In the genomic region with DNA sequence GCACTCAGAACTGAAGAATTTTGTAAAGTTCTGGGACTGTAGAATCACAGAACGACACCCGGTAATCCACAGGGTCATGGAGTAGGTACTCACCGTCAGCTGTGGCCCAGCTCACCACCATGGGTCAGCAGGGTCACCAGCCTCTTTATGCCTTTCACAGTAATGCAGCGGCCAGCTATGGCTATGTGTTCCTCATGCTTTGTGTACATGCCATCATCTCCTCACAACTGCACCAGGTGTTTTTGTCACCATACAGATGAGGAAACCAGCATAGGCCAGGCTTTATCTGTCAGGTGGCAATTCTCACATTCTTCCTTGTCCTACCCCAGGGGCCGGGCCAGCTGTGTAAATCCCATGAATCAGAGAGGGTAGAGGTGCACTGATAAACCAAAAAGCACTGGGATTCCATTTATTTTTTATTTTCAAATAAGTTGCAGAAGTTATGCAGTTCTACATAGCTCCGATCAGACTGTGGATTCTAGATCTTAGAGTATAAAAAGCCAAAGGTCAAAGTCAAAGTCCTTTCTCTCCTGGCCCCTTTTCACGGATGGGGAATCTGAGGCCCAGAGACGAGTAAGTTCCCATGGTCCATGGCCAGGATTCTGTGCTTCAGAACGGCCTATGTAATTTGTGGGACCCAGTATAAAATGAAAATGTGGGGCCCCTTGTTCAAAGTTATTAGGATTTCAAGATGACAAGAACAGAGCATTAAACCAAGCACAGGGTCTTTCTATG, we compare ENCODE assay signal across 1 cellular context.
TF ChIP-seq lines count a peak whose summit lies in the region.

No MANE protein-coding gene starts in this region.

TF ChIP-seq in H1, 55 proteins besides CTCF, POLR2A, EP300 and RAD21:
- TF ChIP-seq BCL11A (IDR thresholded peaks at IDR 0.05; ENCODE audit: low read depth in 2 of 2, low read length in 2 of 2) = no peak
- TF ChIP-seq POU5F1 (IDR thresholded peaks at IDR 0.05; ENCODE audit: low read depth, low read length) = no peak
- TF ChIP-seq NANOG (IDR thresholded peaks at IDR 0.05; ENCODE audit: insufficient read depth, low read depth, low read length, poor library complexity, severe bottlenecking) = no peak
- no peak for TF ChIP-seq CBX8 (IDR thresholded peaks at IDR 0.05; ENCODE audit: borderline replicate concordance, low read depth, low read length)
- TF ChIP-seq TAF7 (optimal IDR thresholded peaks at IDR 0.05; ENCODE audit: borderline replicate concordance, low read depth, low read length) = no peak
- no peak for TF ChIP-seq USF2 (IDR thresholded peaks at IDR 0.05; ENCODE audit: low read length)
- no peak for TF ChIP-seq BRCA1 (IDR thresholded peaks at IDR 0.05; ENCODE audit: low read depth, low read length)
- TF ChIP-seq JUND (IDR thresholded peaks at IDR 0.05; ENCODE audit: low read length) = no peak
- no peak for TF ChIP-seq CTBP2 (IDR thresholded peaks at IDR 0.05; ENCODE audit: borderline replicate concordance, insufficient read depth, insufficient read length, low read length)
- TF ChIP-seq SP1 (IDR thresholded peaks at IDR 0.05; ENCODE audit: low read depth, low read length) = no peak
- TF ChIP-seq CHD1 (IDR thresholded peaks at IDR 0.05; ENCODE audit: low read depth, low read length) = no peak
- TF ChIP-seq TCF12 (IDR thresholded peaks at IDR 0.05; ENCODE audit: low read depth, low read length) = no peak
- TF ChIP-seq EGR1 (IDR thresholded peaks at IDR 0.05; ENCODE audit: borderline replicate concordance, low read depth, low read length) = no peak
